11 cellular contexts compared by ENCODE assay signal in the genomic region with DNA sequence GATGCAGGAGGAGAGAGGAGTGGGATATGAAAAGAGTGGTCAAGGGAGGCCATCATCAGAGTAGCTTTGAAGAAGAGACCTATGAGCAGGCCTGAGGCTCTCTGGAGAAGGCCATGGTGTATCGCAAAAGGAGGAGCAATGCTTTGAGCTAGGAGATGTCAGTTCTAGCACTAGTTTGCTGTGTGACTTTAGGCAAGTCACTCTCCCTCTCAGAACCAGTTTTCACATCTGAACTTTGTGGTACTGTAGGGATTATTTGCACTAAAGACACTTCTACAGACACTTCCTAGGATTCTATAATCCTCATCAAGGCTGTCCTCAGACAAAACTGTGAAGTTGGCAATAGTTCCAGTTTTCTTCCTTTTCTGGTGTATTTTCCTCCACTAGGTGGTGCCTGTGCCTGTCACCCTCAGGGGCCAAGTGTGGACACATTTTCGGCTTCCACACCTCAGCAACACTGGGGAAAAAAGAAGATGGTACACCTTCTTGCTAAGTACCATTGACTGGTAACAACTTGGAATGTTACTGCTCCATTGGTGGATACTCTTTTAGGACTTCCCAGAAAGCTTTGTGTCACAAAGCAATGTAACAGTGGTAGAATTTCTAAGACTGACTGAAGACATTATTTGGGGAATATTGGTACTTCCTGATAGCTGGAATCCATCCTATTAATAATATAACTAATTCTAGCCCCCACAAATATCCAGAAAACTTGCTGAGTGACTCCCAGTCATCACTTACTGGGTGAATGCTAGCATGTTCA. TPM values are rescaled to one million over a fixed set of nuclear protein-coding genes. Genes with fewer than 3 reads are reported as not detected.
DNase-seq lines count a peak whose midpoint lies in the region; ATAC-seq, FAIRE-seq and TF ChIP-seq lines count a peak whose summit lies in the region.
"Had no signal": no experiment of that assay in that cellular context is flagged by ENCODE, and none has a peak within 500 bp of the region (broad histone marks: within the 10 kb centered on the region; RNA-seq: fewer than 3 reads in every experiment).

No MANE protein-coding gene starts in this region.

- peaks cover 7% of the 10 kb centered on the region for H3K4me1 Mint-ChIP-seq in type B pancreatic cell (ENCODE audit: unreplicated experiment)

- peaks cover 5% of the 10 kb centered on the region for H3K36me3 Mint-ChIP-seq in type B pancreatic cell

- no peak overlapping the region for H3K27ac Mint-ChIP-seq in type B pancreatic cell
- H3K27ac Mint-ChIP-seq: dendritic cell treated with granulocyte-macrophage colony-stimulating factor and Interleukin-4, amounts not matched to agents 40 ng/mL and 50 ng/mL, for 4 days had no signal

- no peak for FAIRE-seq in RCC 7860 (lab: Jason Lieb, UNC)

- WGBS in ovary, 3 donors, result 85 to 95% (median 91%) methylated on average over 2 of the region's 2 CpGs

- no peak for TF ChIP-seq POLR2A in ovary (IDR thresholded peaks at IDR 0.05)

- intact Hi-C loops in left cardiac atrium (cut with DNase I) (no loop called here), ovary (cut with DNase I) (no loop called here)

- no peak for ATAC-seq in left cardiac atrium
- ATAC-seq in GM18517 (IDR thresholded peaks at IDR 0.05; ENCODE audit: unreplicated experiment), result no peak
- no peak for ATAC-seq in GM21367 (IDR thresholded peaks at IDR 0.05; ENCODE audit: unreplicated experiment)

- H3K27ac ChIP-seq in cardiac muscle cell (no peak overlapping the region), ovary (no peak overlapping the region)

- no peak overlapping the region for H3K4me3 Mint-ChIP-seq in type B pancreatic cell
- H3K4me3 Mint-ChIP-seq: dendritic cell treated with granulocyte-macrophage colony-stimulating factor and Interleukin-4, amounts not matched to agents 40 ng/mL and 50 ng/mL, for 4 days had no signal

- H3K9me3 Mint-ChIP-seq in type B pancreatic cell, result no peaks in the 10 kb centered on the region
- H3K9me3 Mint-ChIP-seq: dendritic cell treated with granulocyte-macrophage colony-stimulating factor and Interleukin-4, amounts not matched to agents 40 ng/mL and 50 ng/mL, for 4 days had no signal

- H3K4me3 ChIP-seq in cardiac muscle cell (no peak overlapping the region), ovary (no peak overlapping the region)
- H3K4me3 ChIP-seq: lung had no signal

- no peaks in the 10 kb centered on the region for H3K36me3 ChIP-seq in cardiac muscle cell
- H3K36me3 ChIP-seq in ovary, result no peaks in the 10 kb centered on the region

- H3K27me3 Mint-ChIP-seq in type B pancreatic cell, result peaks cover 27% of the 10 kb centered on the region

- peak; percentile 53 for TF ChIP-seq CTCF in cardiac muscle cell (IDR thresholded peaks at IDR 0.05; ENCODE audit: low read depth, low read length)
- peak; percentile 63 for TF ChIP-seq CTCF in type B pancreatic cell (conservative IDR thresholded peaks at IDR 0.05)
- TF ChIP-seq CTCF in ovary (IDR thresholded peaks at IDR 0.05), result no peak

- H3K4me1 ChIP-seq in cardiac muscle cell (ENCODE audit: low read depth), result peaks cover 10% of the 10 kb centered on the region
- H3K4me1 ChIP-seq in ovary (ENCODE audit: insufficient read depth), result no peaks in the 10 kb centered on the region

- DNase-seq in cardiac muscle cell (ENCODE audit: low read depth in 1 of 2, low spot score in 1 of 2) (no peak), left cardiac atrium (no peak), RCC 7860 (ENCODE audit: low spot score) (peak; percentile 14), fibroblast of peridontal ligament (ENCODE audit: extremely low read depth) (peak; percentile 10), type B pancreatic cell (ENCODE audit: extremely low spot score, unreplicated experiment) (no peak), ovary (no peak)
- DNase-seq: stimulated activated CD4-positive, alpha-beta T cell treated with anti-CD3 and anti-CD28 coated beads, Interleukin-12 subunit alpha, Interleukin-12 subunit beta, amount 100 ng/mL, for 4 hours had no signal

- no peaks in the 10 kb centered on the region for H3K9me3 ChIP-seq in cardiac muscle cell (ENCODE audit: low read depth)
- no peaks in the 10 kb centered on the region for H3K9me3 ChIP-seq in ovary

- no peak for TF ChIP-seq EP300 in ovary (IDR thresholded peaks at IDR 0.05)

- H3K27me3 ChIP-seq in cardiac muscle cell (no peaks in the 10 kb centered on the region), ovary (no peaks in the 10 kb centered on the region)

RNA-seq across cellular contexts. Expression of a gene that starts 9.9 kb away (rescaled TPM):
- total RNA-seq in cardiac muscle cell (0.80 and 0.81 TPM in 2 replicates), left cardiac atrium (1 to 10 TPM; 2.4 to 9.8 TPM), type B pancreatic cell (ENCODE audit: low replicate concordance) (1.2 and 11.0 TPM in 2 replicates), ovary (1 to 10 TPM; 1.6 to 5.5 (median 2.6) TPM)
- polyA plus RNA-seq in cardiac muscle cell (0.20 and 0.76 TPM in 2 replicates), ovary (1 to 10 TPM in 1 of 2 donors, under 1 TPM in 1; 0.61 to 2.9 TPM)

Comparison
In these comparisons a context has a peak if more than half of its experiments do, and no peak if none do; other contexts are left out.
1. DNase-seq: peak in RCC 7860 (single experiment) and fibroblast of peridontal ligament (single experiment); none in cardiac muscle cell (0 of 2), left cardiac atrium (single experiment), type B pancreatic cell (single experiment) and ovary (0 of 5).
2. CTCF ChIP-seq: peak in cardiac muscle cell (single experiment) and type B pancreatic cell (single experiment); none in ovary (0 of 3).